ENCODE assay signal across 18 cellular contexts in the genomic region with DNA sequence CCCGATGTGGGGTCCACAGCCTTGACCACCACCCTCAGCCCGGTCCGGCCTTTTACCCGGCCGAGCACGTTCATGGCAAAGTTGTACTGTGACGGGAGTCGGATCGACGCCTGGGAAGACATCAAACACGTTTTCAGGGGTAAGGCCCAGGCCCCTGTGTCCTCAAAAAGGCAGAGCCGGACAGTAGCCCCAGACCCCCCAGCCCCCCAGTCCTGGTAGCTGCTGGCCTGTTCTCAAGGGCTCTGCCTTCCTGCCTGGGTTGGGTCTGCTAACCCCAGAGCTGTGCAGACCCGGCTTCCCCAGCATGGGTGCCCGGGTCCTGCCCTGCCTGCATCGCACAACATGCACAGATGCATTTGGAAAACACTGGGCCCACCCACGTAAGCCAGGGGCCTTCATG.
"Had no signal": no experiment of that assay in that cellular context is flagged by ENCODE, and none has a peak within 500 bp of the region (broad histone marks: within the 10 kb centered on the region; RNA-seq: fewer than 3 reads in every experiment).

No MANE protein-coding gene starts in this region.

- H3K9me3 Mint-ChIP-seq: activated CD4-positive, alpha-beta memory T cell treated with anti-CD3 and anti-CD28 coated beads for 36 hours; activated naive CD4-positive, alpha-beta T cell treated with anti-CD3 and anti-CD28 coated beads, Interleukin-2, amount 10 ng/mL, durations not matched to agents 7 days and 5 days; activated T-cell treated with anti-CD3 and anti-CD28 coated beads, Interleukin-2, amount 50 U/mL, for 4 hours; nephron had no signal

- H3K27me3 Mint-ChIP-seq: activated CD4-positive, alpha-beta memory T cell treated with anti-CD3 and anti-CD28 coated beads for 36 hours; activated naive CD4-positive, alpha-beta T cell treated with anti-CD3 and anti-CD28 coated beads, Interleukin-2, amount 10 ng/mL, durations not matched to agents 7 days and 5 days had no signal

- H3K4me3 Mint-ChIP-seq: activated CD4-positive, alpha-beta memory T cell treated with anti-CD3 and anti-CD28 coated beads for 36 hours; activated naive CD4-positive, alpha-beta T cell treated with anti-CD3 and anti-CD28 coated beads, Interleukin-2, amount 10 ng/mL, durations not matched to agents 7 days and 5 days; activated T-cell treated with anti-CD3 and anti-CD28 coated beads, Interleukin-2, amount 50 U/mL, for 4 hours; nephron had no signal

- H3K4me3 ChIP-seq: adrenal gland, esophagus muscularis mucosa, gastroesophageal sphincter, heart left ventricle, left lung, sigmoid colon, upper lobe of right lung had no signal

- H3K36me3 ChIP-seq: adrenal gland had no signal

- H3K27ac ChIP-seq: adrenal gland, esophagus muscularis mucosa, gastroesophageal sphincter, heart left ventricle, left lung, sigmoid colon, upper lobe of right lung, WERI-Rb-1 had no signal

- H3K9me3 ChIP-seq: adrenal gland, esophagus muscularis mucosa, gastroesophageal sphincter, heart left ventricle, left lung, sigmoid colon, upper lobe of right lung had no signal

- H3K27me3 ChIP-seq: adrenal gland, esophagus muscularis mucosa, gastroesophageal sphincter, heart left ventricle, left lung, sigmoid colon, upper lobe of right lung had no signal

- H3K27ac Mint-ChIP-seq: activated CD4-positive, alpha-beta memory T cell treated with anti-CD3 and anti-CD28 coated beads for 36 hours had no signal

- ATAC-seq: activated T-cell treated with anti-CD3 and anti-CD28 coated beads, Interleukin-2, amount 50 U/mL, for 4 hours; gastroesophageal sphincter; heart left ventricle; left lung; upper lobe of right lung had no signal

- H3K4me1 ChIP-seq: adrenal gland, esophagus muscularis mucosa, gastroesophageal sphincter, heart left ventricle, left lung, sigmoid colon, upper lobe of right lung had no signal

- DNase-seq: activated CD4-positive, alpha-beta memory T cell treated with anti-CD3 and anti-CD28 coated beads for 36 hours; activated naive CD4-positive, alpha-beta T cell treated with anti-CD3 and anti-CD28 coated beads, Interleukin-2, amount 10 ng/mL, durations not matched to agents 7 days and 5 days; activated T-cell treated with anti-CD3 and anti-CD28 coated beads, Interleukin-2, amount 50 U/mL, for 4 hours; adrenal gland; dermis blood vessel endothelial cell; effector memory CD4-positive, alpha-beta T cell; heart left ventricle; left lung; midbrain; nucleus accumbens; posterior cingulate gyrus; sigmoid colon; stimulated activated naive CD4-positive, alpha-beta T cell; upper lobe of right lung; WERI-Rb-1 had no signal
